Comparison of ENCODE assay signal across 1 cellular context in the genomic region with DNA sequence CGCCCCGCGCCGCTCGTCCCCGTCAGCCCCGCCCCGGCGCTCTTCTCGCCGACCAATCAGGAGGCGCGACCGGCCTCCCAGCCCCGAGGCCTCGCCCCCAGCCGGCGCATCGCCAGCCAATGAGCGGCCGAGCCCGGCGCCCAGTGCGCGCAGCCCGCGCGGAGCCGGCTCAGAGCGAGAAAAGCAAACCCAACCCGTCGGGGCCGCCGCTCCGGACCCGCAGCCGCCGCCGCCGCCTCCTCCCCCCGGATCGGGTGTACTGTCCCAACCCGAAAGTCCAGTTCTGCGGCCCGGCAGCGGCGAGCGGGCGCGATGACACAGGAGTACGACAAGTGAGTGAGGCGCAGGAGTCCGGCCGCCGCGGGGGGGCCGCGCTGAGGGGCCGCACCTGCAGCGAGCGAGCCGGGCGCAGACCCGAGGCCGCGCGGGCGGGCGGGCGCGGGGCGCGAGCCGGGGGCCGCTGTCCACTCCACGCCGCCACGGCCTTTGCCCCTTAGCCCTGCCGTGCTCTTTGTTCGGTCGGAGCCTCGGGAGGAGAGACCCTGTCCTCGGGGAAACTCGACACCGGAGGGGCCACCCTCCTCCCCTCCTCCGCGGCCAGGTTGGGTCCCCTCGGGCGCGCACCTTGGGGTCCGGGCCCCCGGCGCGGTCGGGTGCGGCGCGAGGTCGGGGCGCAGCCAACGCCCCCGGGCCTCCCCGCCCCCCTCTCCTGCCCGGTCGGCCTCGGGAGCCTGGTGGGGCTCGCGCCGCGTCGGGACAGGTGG.
A peak's percentile ranks its signal among the peaks of the same experiment; 100 is the strongest.
TF ChIP-seq lines count a peak whose summit lies in the region.

Gene GRHL1, plus strand, starts transcription at position 172 of the 764 bp plus-strand sequence. Its CDS starts 141 bp downstream, at position 313.

TF ChIP-seq in GM23338, 12 proteins besides CTCF, POLR2A, EP300 and RAD21:
- TF ChIP-seq POLR2AphosphoS5 (IDR thresholded peaks at IDR 0.05; ENCODE audit: low read depth) = peak; percentile 39; the same call in 1 of the 2 replicates
- no peak for TF ChIP-seq REST (IDR thresholded peaks at IDR 0.05; ENCODE audit: unreplicated experiment)
